Comparison of ENCODE assay signal across 12 cellular contexts in genomic region chr3:56796996-56797395, GRCh38. TPM values are rescaled to one million over a fixed set of nuclear protein-coding genes. Genes with fewer than 3 reads are reported as not detected.
DNase-seq lines count a peak whose midpoint lies in the region; ATAC-seq and TF ChIP-seq lines count a peak whose summit lies in the region.
"Had no signal": no experiment of that assay in that cellular context is flagged by ENCODE, and none has a peak within 500 bp of the region (broad histone marks: within the 10 kb centered on the region; RNA-seq: fewer than 3 reads in every experiment).

No MANE protein-coding gene starts in this region.

- intact Hi-C loops in CD4-positive, alpha-beta T cell (cut with DNase I, micrococcal nuclease): no loop called here

- no peaks in the 10 kb centered on the region for H3K27me3 Mint-ChIP-seq in CD4-positive, alpha-beta T cell
- no peaks in the 10 kb centered on the region for H3K27me3 Mint-ChIP-seq in activated naive CD8-positive, alpha-beta T cell treated with anti-CD3 and anti-CD28 coated beads for 36 hours
- H3K27me3 Mint-ChIP-seq in nephron (ENCODE audit: low read depth): peaks cover 3% of the 10 kb centered on the region

- POLR2A ChIA-PET in CD4-positive, alpha-beta T cell (lab: Charles Lee): interaction anchor here (0.7 to 7.6 kb wide), 6 partner anchors 14 to 240 kb away, joined by 3 to 251 read pairs (median 50); partner anchors contain the start of gene CCDC66

- peak overlapping the region; percentile 95 for H3K4me3 Mint-ChIP-seq in CD4-positive, alpha-beta T cell
- peak overlapping the region; percentile 62 for H3K4me3 Mint-ChIP-seq in activated naive CD8-positive, alpha-beta T cell treated with anti-CD3 and anti-CD28 coated beads for 36 hours
- H3K4me3 Mint-ChIP-seq in nephron: peak overlapping the region; percentile 47 to 71 (median 56)

- no peaks in the 10 kb centered on the region for H3K9me3 ChIP-seq in CD4-positive, alpha-beta T cell (ENCODE audit: control insufficient read depth, low read length)
- H3K9me3 ChIP-seq: suprapubic skin had no signal

- in situ Hi-C loops in G401 (cut with HindIII; ENCODE audit: low sequenced_read_pairs): no loop called here

- no peak for DNase-seq in CD4-positive, alpha-beta T cell
- peak; percentile 37 for DNase-seq in G401 (ENCODE audit: low spot score)
- DNase-seq in activated naive CD8-positive, alpha-beta T cell treated with anti-CD3 and anti-CD28 coated beads for 36 hours: no peak
- no peak for DNase-seq in mucosa of gallbladder (ENCODE audit: low spot score)
- DNase-seq: activated CD4-positive, alpha-beta T cell treated with anti-CD3 and anti-CD28 coated beads for 4 hours; activated gamma-delta T cell treated with Interleukin-2 at 50 U/mL for 16 hours; foreskin keratinocyte; NCI-H1092 treated with DMSO at 0.1 percent for 48 hours had no signal

- peak overlapping the region; percentile 6 for H3K27ac ChIP-seq in CD4-positive, alpha-beta T cell (ENCODE audit: low read depth, low read length)
- H3K27ac ChIP-seq: foreskin keratinocyte, suprapubic skin had no signal

- no peaks in the 10 kb centered on the region for H3K9me3 Mint-ChIP-seq in CD4-positive, alpha-beta T cell
- peaks cover 4% of the 10 kb centered on the region for H3K9me3 Mint-ChIP-seq in activated naive CD8-positive, alpha-beta T cell treated with anti-CD3 and anti-CD28 coated beads for 36 hours
- H3K9me3 Mint-ChIP-seq in nephron: no peaks in the 10 kb centered on the region

- no peak for TF ChIP-seq CTCF in CD4-positive, alpha-beta T cell (IDR thresholded peaks at IDR 0.05)
- TF ChIP-seq CTCF in nephron (IDR thresholded peaks at IDR 0.05; ENCODE audit: unreplicated experiment in 3 of 3): no peak

- H3K27me3 ChIP-seq in CD4-positive, alpha-beta T cell (ENCODE audit: control insufficient read depth, insufficient read depth, low read length): no peaks in the 10 kb centered on the region
- H3K27me3 ChIP-seq: foreskin keratinocyte, suprapubic skin had no signal

- H3K27ac Mint-ChIP-seq in CD4-positive, alpha-beta T cell: peak overlapping the region; percentile 89
- H3K27ac Mint-ChIP-seq in activated naive CD8-positive, alpha-beta T cell treated with anti-CD3 and anti-CD28 coated beads for 36 hours: peak overlapping the region; percentile 90
- no peak overlapping the region for H3K27ac Mint-ChIP-seq in nephron

- peaks cover 81% of the 10 kb centered on the region for H3K4me1 Mint-ChIP-seq in CD4-positive, alpha-beta T cell (ENCODE audit: low read depth)
- peaks cover 58% of the 10 kb centered on the region for H3K4me1 Mint-ChIP-seq in activated naive CD8-positive, alpha-beta T cell treated with anti-CD3 and anti-CD28 coated beads for 36 hours
- peaks cover 30% of the 10 kb centered on the region for H3K4me1 Mint-ChIP-seq in nephron

- CTCF ChIA-PET in CD4-positive, alpha-beta T cell (lab: Charles Lee): interaction anchor here (6.0 to 6.5 kb wide), 2 partner anchors 10 to 95 kb away, joined by 50 to 114 read pairs; no protein-coding TSS in a partner anchor

- H3K36me3 Mint-ChIP-seq in CD4-positive, alpha-beta T cell (ENCODE audit: low read depth): peaks cover 55% of the 10 kb centered on the region
- peaks cover 68% of the 10 kb centered on the region for H3K36me3 Mint-ChIP-seq in activated naive CD8-positive, alpha-beta T cell treated with anti-CD3 and anti-CD28 coated beads for 36 hours
- H3K36me3 Mint-ChIP-seq in nephron (ENCODE audit: low read depth): peaks cover 16% of the 10 kb centered on the region

- ATAC-seq in CD4-positive, alpha-beta T cell (ENCODE audit: poor library complexity): no peak
- ATAC-seq in HG03280 (IDR thresholded peaks at IDR 0.05; ENCODE audit: unreplicated experiment) (no peak), GM18520 (IDR thresholded peaks at IDR 0.05; ENCODE audit: unreplicated experiment) (no peak)
- ATAC-seq: foreskin keratinocyte had no signal

RNA-seq across cellular contexts. Expression of gene ARHGEF3, which starts 4.8 kb away (rescaled TPM):
- total RNA-seq in CD4-positive, alpha-beta T cell: 10 to 100 TPM; 46.4 to 46.6 TPM
- total RNA-seq in G401 (2014; rRNA removed; shearing (Covaris generic)): 12.7 and 13.8 TPM in 2 replicates
- total RNA-seq in activated naive CD8-positive, alpha-beta T cell treated with anti-CD3 and anti-CD28 coated beads for 36 hours: 10 to 100 TPM; 81.2 to 88.2 TPM
- total RNA-seq in mucosa of gallbladder: 44.5 TPM

Comparison
In these comparisons a context has a peak if more than half of its experiments do, and no peak if none do; other contexts are left out.
1. H3K27ac Mint-ChIP-seq: peak in CD4-positive, alpha-beta T cell (single experiment) and activated naive CD8-positive, alpha-beta T cell treated with anti-CD3 and anti-CD28 coated beads for 36 hours (single experiment); none in nephron (0 of 3).
2. Peak in every context shown above with its lines, with median percentiles within 50 percentile points of each other: H3K4me3 Mint-ChIP-seq.